9 cellular contexts compared by ENCODE assay signal in the genomic region with DNA sequence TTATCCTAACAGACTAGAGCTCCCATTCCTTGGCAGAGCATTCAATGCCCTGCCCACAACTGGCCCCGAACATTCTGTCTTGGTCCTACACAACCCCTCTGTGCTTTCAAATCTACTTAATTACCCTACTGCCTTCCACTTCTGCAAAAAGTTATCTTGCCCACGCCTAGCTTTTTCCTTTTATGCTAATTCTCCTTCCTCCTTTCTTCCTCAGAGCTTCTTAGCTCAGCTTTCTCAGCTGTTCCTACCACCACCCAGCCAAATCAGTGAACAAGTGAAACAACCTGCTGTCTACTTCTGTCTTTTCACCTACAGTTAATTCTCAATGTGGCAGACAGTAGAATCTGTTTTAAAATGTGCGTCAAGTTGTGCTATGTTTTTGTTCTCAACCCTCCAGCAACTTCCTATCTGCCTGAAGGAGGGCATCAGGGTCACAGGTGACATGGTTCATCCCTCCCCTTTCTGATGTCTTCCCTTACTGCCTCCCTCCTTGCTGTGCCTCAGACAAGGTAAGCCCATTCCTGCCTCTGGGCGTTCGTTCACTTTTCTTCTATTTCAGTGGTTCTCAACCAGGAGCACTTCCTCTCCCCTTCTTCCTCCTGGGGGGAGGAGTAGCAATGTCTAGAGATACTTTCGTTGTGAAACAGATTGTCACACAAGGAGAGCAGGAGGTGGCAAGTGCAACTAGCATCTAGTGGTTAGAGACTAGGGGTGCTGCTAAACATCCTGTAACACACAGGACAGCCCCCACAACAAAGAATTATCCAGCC. TPM values are rescaled to one million over a fixed set of nuclear protein-coding genes. Genes with fewer than 3 reads are reported as not detected.
DNase-seq lines count a peak whose midpoint lies in the region; ATAC-seq, FAIRE-seq and TF ChIP-seq lines count a peak whose summit lies in the region.
"Had no signal": no experiment of that assay in that cellular context is flagged by ENCODE, and none has a peak within 500 bp of the region (broad histone marks: within the 10 kb centered on the region; RNA-seq: fewer than 3 reads in every experiment).

No MANE protein-coding gene starts in this region.

- no peaks in the 10 kb centered on the region for H3K9me3 ChIP-seq in OCI-LY1 (ENCODE audit: low read length)
- no peaks in the 10 kb centered on the region for H3K9me3 ChIP-seq in A673 (ENCODE audit: low read depth, low read length, poor library complexity, severe bottlenecking)

- H3K4me1 ChIP-seq in OCI-LY1 (ENCODE audit: insufficient read depth, low read length, severe bottlenecking): peaks cover 53% of the 10 kb centered on the region
- H3K4me1 ChIP-seq in A673 (ENCODE audit: insufficient read depth, low read length, poor library complexity, severe bottlenecking): peaks cover 17% of the 10 kb centered on the region

- H3K4me3 Mint-ChIP-seq in stimulated activated naive CD8-positive, alpha-beta T cell treated with anti-CD3 and anti-CD28 coated beads, Interleukin-15, amount 100 ng/mL, for 72 hours: peak overlapping the region; percentile 66 to 99

- peak overlapping the region; percentile 0 to 68 for H3K27ac Mint-ChIP-seq in stimulated activated naive CD8-positive, alpha-beta T cell treated with anti-CD3 and anti-CD28 coated beads, Interleukin-15, amount 100 ng/mL, for 72 hours

- H4K20me1 ChIP-seq in OCI-LY1 (ENCODE audit: insufficient read depth, low read length): no peaks in the 10 kb centered on the region

- no peaks in the 10 kb centered on the region for H3K9me2 ChIP-seq in OCI-LY1 (ENCODE audit: low read depth, low read length)

- peak overlapping the region; percentile 86 for H3K4me2 ChIP-seq in OCI-LY1 (ENCODE audit: low read length)

- TF ChIP-seq CTCF in OCI-LY1 (IDR thresholded peaks at IDR 0.05; ENCODE audit: low read length): no peak
- no peak for TF ChIP-seq CTCF in dorsolateral prefrontal cortex (IDR thresholded peaks at IDR 0.05 in 54 of 56, conservative IDR thresholded peaks at IDR 0.05 in 2 of 56; ENCODE audit: low read depth in 1 of 56, partially characterized antibody in 56 of 56)
- TF ChIP-seq CTCF in A673 (conservative IDR thresholded peaks at IDR 0.05; ENCODE audit: low read depth, low read length): no peak
- TF ChIP-seq CTCF in D721Med (IDR thresholded peaks at IDR 0.05; ENCODE audit: insufficient read depth, missing control alignments): no peak

- POLR2A ChIA-PET in A673 (lab: Charles Lee; ENCODE audit: low non-redundant PET): no interaction called here

- peak; percentile 34 for ATAC-seq in HG02678 (IDR thresholded peaks at IDR 0.05; ENCODE audit: unreplicated experiment)
- ATAC-seq in stimulated activated naive CD8-positive, alpha-beta T cell treated with anti-CD3 and anti-CD28 coated beads, Interleukin-15, amount 100 ng/mL, for 72 hours: peak; percentile 32

- no peak for FAIRE-seq in D721Med (lab: Jason Lieb, UNC)
- FAIRE-seq: A204.1 had no signal

- H3K27me3 ChIP-seq in OCI-LY1 (ENCODE audit: insufficient read depth, low read length): no peaks in the 10 kb centered on the region
- no peaks in the 10 kb centered on the region for H3K27me3 ChIP-seq in dorsolateral prefrontal cortex
- H3K27me3 ChIP-seq in A673 (replicated peaks; ENCODE audit: insufficient read depth, low read depth, low read length, poor library complexity): no peaks in the 10 kb centered on the region

- intact Hi-C loops in dorsolateral prefrontal cortex (cut with DNase I) (loop anchor here (5.0 to 10.0 kb wide), 4 partner anchors 39 to 371 kb away; a partner anchor contains a TSS), A673 (cut with micrococcal nuclease; ENCODE audit: unreplicated experiment) (loop anchor here (2.0 kb wide), 1 partner anchor 373 kb away; no protein-coding TSS in a partner anchor)

- peak; percentile 53 for DNase-seq in NK-92 treated with Interleukin-12 subunit alpha and Interleukin-12 subunit beta, amount 100 ng/mL, for 24 hours (lab: John Stamatoyannopoulos, UW)
- DNase-seq in NK-92 (lab: John Stamatoyannopoulos, UW; ENCODE audit: unreplicated experiment) (no peak), dorsolateral prefrontal cortex (no peak), A673 (ENCODE audit: low spot score) (no peak), D721Med (ENCODE audit: insufficient read length, low spot score) (no peak)
- DNase-seq in stimulated activated naive CD8-positive, alpha-beta T cell treated with anti-CD3 and anti-CD28 coated beads, Interleukin-15, amount 100 ng/mL, for 72 hours: peak; percentile 28 to 29

- H3K79me2 ChIP-seq in OCI-LY1 (ENCODE audit: insufficient read depth, low read length): no peaks in the 10 kb centered on the region

- no peaks in the 10 kb centered on the region for H3K27me3 Mint-ChIP-seq in stimulated activated naive CD8-positive, alpha-beta T cell treated with anti-CD3 and anti-CD28 coated beads, Interleukin-15, amount 100 ng/mL, for 72 hours

- H2AFZ ChIP-seq in OCI-LY1 (ENCODE audit: low read length): peak overlapping the region; percentile 30

- H3K27ac ChIP-seq in OCI-LY1 (ENCODE audit: low read depth, low read length, poor library complexity, severe bottlenecking) (peak overlapping the region; percentile 91), dorsolateral prefrontal cortex (peak overlapping the region in 49 of 59 donors; percentile 10 to 99 (median 95)), A673 (ENCODE audit: low read depth, low read length, poor library complexity, severe bottlenecking) (no peak overlapping the region)

- BruUV-seq in A673 (replicated peaks; lab: Mats Ljungman, UMichigan): no TSS peak

- H3K4me1 Mint-ChIP-seq in stimulated activated naive CD8-positive, alpha-beta T cell treated with anti-CD3 and anti-CD28 coated beads, Interleukin-15, amount 100 ng/mL, for 72 hours: peaks cover 48% of the 10 kb centered on the region

- 0 out of 2 replicates have a peak, but pooled peaks cover 4% of the 10 kb centered on the region for H3F3A ChIP-seq in OCI-LY1 (ENCODE audit: insufficient read depth, low read length)

- CTCF ChIA-PET in A673 (lab: Charles Lee): interaction anchor here (0.7 kb wide), 1 partner anchor 59 kb away, joined by 3 read pairs; no protein-coding TSS in a partner anchor

- peak overlapping the region; percentile 98 for H3K4me3 ChIP-seq in OCI-LY1 (ENCODE audit: low read depth, low read length, poor library complexity, severe bottlenecking)
- peak overlapping the region in 47 of 59 donors; percentile 41 to 100 (median 94) for H3K4me3 ChIP-seq in dorsolateral prefrontal cortex
- no peak overlapping the region for H3K4me3 ChIP-seq in A673 (ENCODE audit: low read depth, low read length, poor library complexity, severe bottlenecking)

- H3K36me3 ChIP-seq in OCI-LY1 (ENCODE audit: insufficient read depth, low read length) (peaks cover 19% of the 10 kb centered on the region), A673 (ENCODE audit: insufficient read depth, low read length, poor library complexity, severe bottlenecking) (peaks cover 15% of the 10 kb centered on the region)

- no peaks in the 10 kb centered on the region for H3K9me3 Mint-ChIP-seq in stimulated activated naive CD8-positive, alpha-beta T cell treated with anti-CD3 and anti-CD28 coated beads, Interleukin-15, amount 100 ng/mL, for 72 hours

- peak overlapping the region; percentile 59; the same call in 1 of the 2 replicates for H3K9ac ChIP-seq in OCI-LY1 (ENCODE audit: low read length)

RNA-seq across cellular contexts. Expression of a gene that starts 1.3 kb away (rescaled TPM):
- 100 to 1,000 TPM in 119 of 120 experiments, 10 to 100 TPM in 1; 87.5 to 287 (median 217) TPM for total RNA-seq in dorsolateral prefrontal cortex
- total RNA-seq in A673 (2021): 42.8 and 50.5 TPM in 2 replicates

RNA-seq across cellular contexts. Expression of a gene that starts 53.3 kb away (rescaled TPM):
- total RNA-seq in dorsolateral prefrontal cortex (10 to 100 TPM; 38.5 to 94.6 (median 64.7) TPM), A673 (2021) (73.5 and 78.0 TPM in 2 replicates)

Comparison
In these comparisons a context has a peak if more than half of its experiments do, and no peak if none do; other contexts are left out.
1. DNase-seq: peak in NK-92 treated with Interleukin-12 subunit alpha and Interleukin-12 subunit beta, amount 100 ng/mL, for 24 hours (single experiment) and stimulated activated naive CD8-positive, alpha-beta T cell treated with anti-CD3 and anti-CD28 coated beads, Interleukin-15, amount 100 ng/mL, for 72 hours (2 of 2); none in NK-92 (single experiment), dorsolateral prefrontal cortex (0 of 10), A673 (single experiment) and D721Med (single experiment).